Comparison of ENCODE assay signal across 1 cellular context in genomic region chr19:41887711-41888382, GRCh38.
A peak's percentile ranks its signal among the peaks of the same experiment; 100 is the strongest.
TF ChIP-seq lines count a peak whose summit lies in the region.

No MANE protein-coding gene starts in this region.

TF ChIP-seq in GM12878, 131 proteins besides CTCF, POLR2A, EP300 and RAD21 (continues in another document):
- TF ChIP-seq PRDM15 (CRISPR knock-in tag; IDR thresholded peaks at IDR 0.05) (no peak), ESRRA (IDR thresholded peaks at IDR 0.05; ENCODE audit: low read length) (peak; percentile 74; the same call in 1 of the 2 replicates), EZH2 (IDR thresholded peaks at IDR 0.05; ENCODE audit: borderline replicate concordance, control insufficient read depth, low read depth, low read length) (no peak), SRF (IDR thresholded peaks at IDR 0.05; ENCODE audit: low read depth in 2 of 2, low read length in 2 of 2) (no peak), CEBPB (IDR thresholded peaks at IDR 0.05; ENCODE audit: borderline replicate concordance in 1 of 2, low read depth in 2 of 2, low read length in 2 of 2) (no peak), E4F1 (IDR thresholded peaks at IDR 0.05; ENCODE audit: borderline replicate concordance, partially characterized antibody) (no peak), ATF7 (IDR thresholded peaks at IDR 0.05; ENCODE audit: low read depth) (peak; percentile 21; the same call in 1 of the 2 replicates), YY1 (IDR thresholded peaks at IDR 0.05; ENCODE audit: low read depth, low read length) (peak; percentile 49; the same call in 1 of the 2 replicates), EED (IDR thresholded peaks at IDR 0.05; ENCODE audit: low read depth) (peak; percentile 43; the same call in 1 of the 2 replicates), SMARCA5 (IDR thresholded peaks at IDR 0.05) (peak; percentile 42; the same call in 1 of the 2 replicates), ZBTB4 (CRISPR knock-in tag; IDR thresholded peaks at IDR 0.05) (no peak), FOXM1 (IDR thresholded peaks at IDR 0.05; ENCODE audit: low read depth, low read length) (0 out of 2 replicates have a peak, but pooled peaks have one; percentile 16), ZBED1 (IDR thresholded peaks at IDR 0.05; ENCODE audit: borderline replicate concordance) (no peak), ATF3 (IDR thresholded peaks at IDR 0.05; ENCODE audit: borderline replicate concordance, extremely low read depth, low read depth, low read length) (no peak), ZSCAN29 (IDR thresholded peaks at IDR 0.05) (no peak), CUX1 (IDR thresholded peaks at IDR 0.05; ENCODE audit: insufficient replicate concordance, low read depth, low read length) (no peak), HDGF (IDR thresholded peaks at IDR 0.05) (0 out of 2 replicates have a peak, but pooled peaks have one; percentile 36), SIX5 (IDR thresholded peaks at IDR 0.05; ENCODE audit: low read depth, low read length, severe bottlenecking) (no peak), CREB1 (IDR thresholded peaks at IDR 0.05; ENCODE audit: low read depth) (no peak), SUPT20H (IDR thresholded peaks at IDR 0.05; ENCODE audit: borderline replicate concordance, control insufficient read depth, low read depth, low read length) (no peak), NR2F1 (conservative IDR thresholded peaks at IDR 0.05) (peak; percentile 52), USF2 (IDR thresholded peaks at IDR 0.05; ENCODE audit: borderline replicate concordance, low read depth, low read length) (no peak), GATAD2B (conservative IDR thresholded peaks at IDR 0.05; ENCODE audit: low read depth) (0 out of 2 replicates have a peak, but pooled peaks have one; percentile 63), ZNF592 (IDR thresholded peaks at IDR 0.05) (no peak), TCF12 (IDR thresholded peaks at IDR 0.05; ENCODE audit: low read depth, low read length) (0 out of 2 replicates have a peak, but pooled peaks have one; percentile 58), IKZF1 (conservative IDR thresholded peaks at IDR 0.05) (peak; percentile 73), DPF2 (IDR thresholded peaks at IDR 0.05) (peak; percentile 59; the same call in 1 of the 2 replicates), CBX3 (IDR thresholded peaks at IDR 0.05; ENCODE audit: borderline replicate concordance, low read depth) (no peak), HCFC1 (IDR thresholded peaks at IDR 0.05; ENCODE audit: low read length) (no peak), EGR1 (IDR thresholded peaks at IDR 0.05; ENCODE audit: borderline replicate concordance in 1 of 2, low read depth in 2 of 2, low read length in 2 of 2) (peak in 1 of 2 experiments; percentile 78; a peak in 2 of 3 replicates), SIN3A (IDR thresholded peaks at IDR 0.05; ENCODE audit: low read depth, low read length) (no peak), ZNF384 (IDR thresholded peaks at IDR 0.05; ENCODE audit: borderline replicate concordance, low read depth, low read length) (no peak), POU2F2 (IDR thresholded peaks at IDR 0.05; ENCODE audit: borderline replicate concordance, low read depth, low read length) (0 out of 3 replicates have a peak, but pooled peaks have one; percentile 1), BCL3 (IDR thresholded peaks at IDR 0.05; ENCODE audit: borderline replicate concordance, insufficient read depth, low read depth, low read length, poor library complexity, severe bottlenecking) (peak; percentile 38), CHD2 (IDR thresholded peaks at IDR 0.05; ENCODE audit: borderline replicate concordance, low read depth, low read length) (peak; percentile 4; the same call in 1 of the 2 replicates), BACH1 (IDR thresholded peaks at IDR 0.05; ENCODE audit: borderline replicate concordance) (peak; percentile 60; the same call in 1 of the 2 replicates), HDAC6 (IDR thresholded peaks at IDR 0.05; ENCODE audit: unreplicated experiment) (no peak)
